Comparison of ENCODE assay signal across 9 cellular contexts in the genomic region with DNA sequence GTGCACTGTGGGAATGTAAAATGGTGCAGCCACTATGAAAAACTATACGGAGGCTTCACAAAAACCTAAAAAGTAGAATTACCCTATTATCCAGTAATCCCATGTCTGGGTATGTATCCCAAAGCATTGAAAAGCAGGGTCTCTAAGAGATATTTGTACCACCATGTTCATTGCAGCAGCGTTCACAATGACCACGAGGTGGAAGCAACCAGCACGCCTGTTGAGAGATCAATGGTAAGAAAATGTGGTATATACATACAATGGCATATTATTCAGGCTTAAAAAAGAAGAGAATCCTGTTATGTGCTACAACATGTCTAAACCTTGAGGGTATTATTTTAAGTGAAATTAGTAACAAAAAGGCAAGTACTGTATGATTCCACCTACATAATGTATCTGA. TPM values are rescaled to one million over a fixed set of nuclear protein-coding genes. Genes with fewer than 3 reads are reported as not detected.
DNase-seq lines count a peak whose midpoint lies in the region; TF ChIP-seq lines count a peak whose summit lies in the region.
"Had no signal": no experiment of that assay in that cellular context is flagged by ENCODE, and none has a peak within 500 bp of the region (broad histone marks: within the 10 kb centered on the region; RNA-seq: fewer than 3 reads in every experiment).

No MANE protein-coding gene starts in this region.

- peak overlapping the region; percentile 11 for H3K27ac Mint-ChIP-seq in activated T-helper 1 cell treated with anti-CD3 and anti-CD28 coated beads, Interleukin-12 subunit alpha, Interleukin-12 subunit beta, Interleukin-2, Interleukin-4 antibody, amounts not matched to agents 30 ng/mL and 10 ng/mL and 1 ng/mL, durations not matched to agents 14 hours and 24 hours and 36 hours
- H3K27ac Mint-ChIP-seq in nephron progenitor cell: no peak overlapping the region

- intact Hi-C loops in activated T-helper 1 cell treated with anti-CD3 and anti-CD28 coated beads, Interleukin-12 subunit alpha, Interleukin-12 subunit beta, Interleukin-2, Interleukin-4 antibody, amounts not matched to agents 30 ng/mL and 10 ng/mL and 1 ng/mL, durations not matched to agents 14 hours and 24 hours and 36 hours (cut with micrococcal nuclease): loop anchor here (5.0 kb wide), 3 partner anchors 47 to 303 kb away; no protein-coding TSS in a partner anchor

- peaks cover 11% of the 10 kb centered on the region for H3K27me3 Mint-ChIP-seq in activated T-helper 1 cell treated with anti-CD3 and anti-CD28 coated beads, Interleukin-12 subunit alpha, Interleukin-12 subunit beta, Interleukin-2, Interleukin-4 antibody, amounts not matched to agents 30 ng/mL and 10 ng/mL and 1 ng/mL, durations not matched to agents 14 hours and 24 hours and 36 hours (ENCODE audit: insufficient read depth)
- H3K27me3 Mint-ChIP-seq in nephron progenitor cell (ENCODE audit: low read depth, poor library complexity): peaks cover 15% of the 10 kb centered on the region

- H3K4me2 ChIP-seq in Karpas-422 (ENCODE audit: low read depth, low read length, poor library complexity, severe bottlenecking): peak overlapping the region; percentile 86

- peaks cover 4% of the 10 kb centered on the region for H3K9me3 Mint-ChIP-seq in activated T-helper 1 cell treated with anti-CD3 and anti-CD28 coated beads, Interleukin-12 subunit alpha, Interleukin-12 subunit beta, Interleukin-2, Interleukin-4 antibody, amounts not matched to agents 30 ng/mL and 10 ng/mL and 1 ng/mL, durations not matched to agents 14 hours and 24 hours and 36 hours
- H3K9me3 Mint-ChIP-seq in nephron progenitor cell: peaks cover 9% of the 10 kb centered on the region

- peaks cover 18% of the 10 kb centered on the region for H3K36me3 ChIP-seq in Karpas-422 (ENCODE audit: insufficient read depth, low read length)

- peaks cover 23% of the 10 kb centered on the region for H3K36me3 Mint-ChIP-seq in activated T-helper 1 cell treated with anti-CD3 and anti-CD28 coated beads, Interleukin-12 subunit alpha, Interleukin-12 subunit beta, Interleukin-2, Interleukin-4 antibody, amounts not matched to agents 30 ng/mL and 10 ng/mL and 1 ng/mL, durations not matched to agents 14 hours and 24 hours and 36 hours (ENCODE audit: low read depth)
- peaks cover 30% of the 10 kb centered on the region for H3K36me3 Mint-ChIP-seq in nephron progenitor cell (ENCODE audit: low read depth)

- peaks cover 30% of the 10 kb centered on the region for H3K4me1 ChIP-seq in Karpas-422 (ENCODE audit: low read length)

- H3K4me3 ChIP-seq in Karpas-422 (ENCODE audit: low read length): peak overlapping the region; percentile 82

- peaks cover 40% of the 10 kb centered on the region for H3K79me2 ChIP-seq in Karpas-422 (ENCODE audit: low read length)

- peak overlapping the region; percentile 79 for H3K4me3 Mint-ChIP-seq in activated T-helper 1 cell treated with anti-CD3 and anti-CD28 coated beads, Interleukin-12 subunit alpha, Interleukin-12 subunit beta, Interleukin-2, Interleukin-4 antibody, amounts not matched to agents 30 ng/mL and 10 ng/mL and 1 ng/mL, durations not matched to agents 14 hours and 24 hours and 36 hours
- peak overlapping the region; percentile 86 for H3K4me3 Mint-ChIP-seq in nephron progenitor cell

- no peak for TF ChIP-seq CTCF in nephron progenitor cell (IDR thresholded peaks at IDR 0.05)

- no peaks in the 10 kb centered on the region for H3K9me2 ChIP-seq in Karpas-422 (replicated peaks; ENCODE audit: insufficient read depth, low read length)

- no peaks in the 10 kb centered on the region for H4K20me1 ChIP-seq in Karpas-422 (ENCODE audit: insufficient read depth, low read depth, low read length)

- H2AFZ ChIP-seq in Karpas-422 (ENCODE audit: low read length): peak overlapping the region; percentile 77

- DNase-seq in ELR (ENCODE audit: low read depth) (peak; percentile 10), Karpas-422 (peak; percentile 52), nephron progenitor cell (no peak), cerebellar nuclear complex (lab: John Stamatoyannopoulos, UW) (no peak), retina (no peak), C1 segment of cervical spinal cord (lab: John Stamatoyannopoulos, UW) (no peak)
- no peak for DNase-seq in activated T-helper 1 cell treated with anti-CD3 and anti-CD28 coated beads, Interleukin-12 subunit alpha, Interleukin-12 subunit beta, Interleukin-2, Interleukin-4 antibody, amounts not matched to agents 30 ng/mL and 10 ng/mL and 1 ng/mL, durations not matched to agents 14 hours and 24 hours and 36 hours (ENCODE audit: low spot score)
- DNase-seq: activated CD4-positive, alpha-beta T cell treated with anti-CD3 and anti-CD28 coated beads, Interleukin-2, amount 50 U/mL, for 4 hours; sigmoid colon had no signal

- no peaks in the 10 kb centered on the region for H3K9me3 ChIP-seq in Karpas-422 (ENCODE audit: low read length)
- H3K9me3 ChIP-seq: sigmoid colon had no signal

- H3K27me3 ChIP-seq in Karpas-422 (ENCODE audit: low read length): no peaks in the 10 kb centered on the region
- H3K27me3 ChIP-seq: sigmoid colon had no signal

- H3K4me1 Mint-ChIP-seq in activated T-helper 1 cell treated with anti-CD3 and anti-CD28 coated beads, Interleukin-12 subunit alpha, Interleukin-12 subunit beta, Interleukin-2, Interleukin-4 antibody, amounts not matched to agents 30 ng/mL and 10 ng/mL and 1 ng/mL, durations not matched to agents 14 hours and 24 hours and 36 hours (ENCODE audit: low read depth): peaks cover 35% of the 10 kb centered on the region
- H3K4me1 Mint-ChIP-seq in nephron progenitor cell: peaks cover 17% of the 10 kb centered on the region

- H3K27ac ChIP-seq in Karpas-422 (ENCODE audit: low read length): no peak overlapping the region

- H3K9ac ChIP-seq in Karpas-422 (ENCODE audit: low read length): peak overlapping the region; percentile 69; the same call in 1 of the 2 replicates

RNA-seq across cellular contexts. Expression of a gene that starts 0.9 kb away (rescaled TPM):
- 11.6 and 21.4 TPM in 2 replicates for total RNA-seq in Karpas-422 (2014; rRNA removed; shearing (Covaris generic); ENCODE audit: low replicate concordance)
- total RNA-seq in activated T-helper 1 cell treated with anti-CD3 and anti-CD28 coated beads, Interleukin-12 subunit alpha, Interleukin-12 subunit beta, Interleukin-2, Interleukin-4 antibody, amounts not matched to agents 30 ng/mL and 10 ng/mL and 1 ng/mL, durations not matched to agents 14 hours and 24 hours and 36 hours: 28.0 and 40.0 TPM in 2 replicates

RNA-seq across cellular contexts. Expression of a gene that starts 27.1 kb away (rescaled TPM):
- total RNA-seq in Karpas-422 (2014; rRNA removed; shearing (Covaris generic); ENCODE audit: low replicate concordance): 0.72 and 2.1 TPM in 2 replicates
- total RNA-seq in activated T-helper 1 cell treated with anti-CD3 and anti-CD28 coated beads, Interleukin-12 subunit alpha, Interleukin-12 subunit beta, Interleukin-2, Interleukin-4 antibody, amounts not matched to agents 30 ng/mL and 10 ng/mL and 1 ng/mL, durations not matched to agents 14 hours and 24 hours and 36 hours: 16.4 and 19.0 TPM in 2 replicates

Comparison
In these comparisons a context has a peak if more than half of its experiments do, and no peak if none do; other contexts are left out.
1. DNase-seq: peak in ELR (single experiment) and Karpas-422 (single experiment); none in activated T-helper 1 cell treated with anti-CD3 and anti-CD28 coated beads, Interleukin-12 subunit alpha, Interleukin-12 subunit beta, Interleukin-2, Interleukin-4 antibody, amounts not matched to agents 30 ng/mL and 10 ng/mL and 1 ng/mL, durations not matched to agents 14 hours and 24 hours and 36 hours (single experiment), nephron progenitor cell (single experiment), cerebellar nuclear complex (0 of 2), retina (single experiment) and C1 segment of cervical spinal cord (0 of 14).